Comparison of ENCODE assay signal across 8 cellular contexts in the genomic region with DNA sequence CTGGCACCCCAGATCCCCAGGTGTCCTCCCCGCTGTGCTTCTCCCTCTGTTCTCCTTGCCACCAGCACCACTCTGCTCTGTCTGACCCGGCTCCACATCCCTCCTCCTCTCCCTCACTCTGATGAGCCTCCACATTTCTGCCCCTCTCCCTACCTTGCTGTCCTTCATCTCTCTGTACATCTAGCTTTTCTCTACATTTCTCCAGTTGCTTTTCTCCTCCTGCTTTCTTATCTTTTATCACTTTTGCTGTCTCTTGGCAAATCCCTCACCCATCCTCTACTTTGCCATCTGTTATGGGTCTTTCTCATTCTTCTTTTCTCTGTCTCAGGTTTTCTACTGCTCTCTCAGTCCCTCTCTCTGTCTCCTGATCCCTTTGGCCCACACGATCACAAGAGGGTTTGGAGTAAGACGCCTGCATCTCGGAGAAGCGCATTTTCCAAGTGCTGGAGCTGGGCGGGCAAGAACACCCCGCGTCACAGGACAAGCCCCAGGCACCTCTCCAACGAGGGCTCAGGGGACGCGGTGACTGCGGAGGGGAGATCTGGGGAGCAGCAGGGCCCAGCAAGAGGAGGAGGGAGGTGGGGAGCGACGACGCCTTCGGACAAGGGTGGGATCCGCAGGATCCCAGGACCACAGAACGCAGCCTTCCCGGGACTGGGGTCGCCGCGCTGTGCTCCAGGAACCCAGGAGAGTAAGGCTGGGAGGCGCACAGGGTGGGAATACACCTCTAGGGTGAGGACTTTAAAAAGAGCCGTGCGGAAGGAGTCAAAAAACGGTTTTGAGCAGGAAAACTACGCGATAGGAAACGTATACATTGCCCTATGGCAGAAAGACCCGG. TPM values are rescaled to one million over a fixed set of nuclear protein-coding genes. Genes with fewer than 3 reads are reported as not detected.
A peak's percentile ranks its signal among the peaks of the same experiment; 100 is the strongest.
DNase-seq lines count a peak whose midpoint lies in the region; ATAC-seq lines count a peak whose summit lies in the region.
"Not testable (repeated sequence)": the region's sequence is repeated elsewhere in the genome, so short reads cannot be mapped to it uniquely, and the experiment has no call there.

No MANE protein-coding gene starts in this region.

- not testable (repeated sequence) for H3K9me3 Mint-ChIP-seq in CD8-positive, alpha-beta memory T cell

- ATAC-seq in GM21515 (IDR thresholded peaks at IDR 0.05; ENCODE audit: unreplicated experiment) = peak; percentile 30
- peak; percentile 3 for ATAC-seq in T-helper 17 cell
- peak; percentile 5 for ATAC-seq in stimulated activated naive CD8-positive, alpha-beta T cell treated with anti-CD3 and anti-CD28 coated beads, Interleukin-15, Interleukin-2, amounts not matched to agents 100 U/mL and 50 U/mL, for 24 hours

- H3K9me3 ChIP-seq in CD8-positive, alpha-beta memory T cell (ENCODE audit: low read length); HUES6 (ENCODE audit: control insufficient read depth, insufficient read depth, low read depth, low read length); T-helper 17 cell (ENCODE audit: control insufficient read depth, low read length, poor library complexity, severe bottlenecking); mucosa of stomach (ENCODE audit: control insufficient read depth, low read length): not testable (repeated sequence)

- peaks cover 26 to 40% (median 40%) of the 10 kb centered on the region in 3 donors for H3K4me1 Mint-ChIP-seq in CD8-positive, alpha-beta memory T cell
- H3K4me1 Mint-ChIP-seq in T-helper 17 cell = peaks cover 16% of the 10 kb centered on the region

- H3K27ac ChIP-seq in CD8-positive, alpha-beta memory T cell (ENCODE audit: low read depth, low read length) = peak overlapping the region; percentile 59
- H3K27ac ChIP-seq in HUES6 (ENCODE audit: low read depth, low read length) = not testable (repeated sequence)

- POLR2A ChIA-PET in CD8-positive, alpha-beta memory T cell (lab: Charles Lee) = not testable (repeated sequence)

- H3K9ac ChIP-seq in HUES6 (ENCODE audit: low read length) (peak overlapping the region; percentile 83), mucosa of stomach (ENCODE audit: low read length) (peak overlapping the region; percentile 86)

- H3K36me3 ChIP-seq in CD8-positive, alpha-beta memory T cell (ENCODE audit: insufficient read depth, low read length); mucosa of stomach (ENCODE audit: control insufficient read depth, insufficient read depth, low read length): not testable (repeated sequence)
- peaks cover 20% of the 10 kb centered on the region for H3K36me3 ChIP-seq in HUES6 (ENCODE audit: control insufficient read depth, insufficient read depth, low read length)

- H3K4me3 Mint-ChIP-seq in CD8-positive, alpha-beta memory T cell = peak overlapping the region; percentile 92 to 97 (median 94)
- peak overlapping the region; percentile 92 for H3K4me3 Mint-ChIP-seq in T-helper 17 cell

- H3K27me3 ChIP-seq in CD8-positive, alpha-beta memory T cell (ENCODE audit: insufficient read depth, low read length, poor library complexity, severe bottlenecking); HUES6 (ENCODE audit: control insufficient read depth, insufficient read depth, low read length); mucosa of stomach (ENCODE audit: control insufficient read depth, insufficient read depth, low read length): not testable (repeated sequence)

- not testable (repeated sequence) for H3K4me1 ChIP-seq in CD8-positive, alpha-beta memory T cell (ENCODE audit: insufficient read depth, low read length); HUES6 (ENCODE audit: control insufficient read depth, insufficient read depth, low read length); mucosa of stomach (ENCODE audit: control insufficient read depth, insufficient read depth, low read length)

- CTCF ChIA-PET in CD8-positive, alpha-beta memory T cell (lab: Charles Lee) = not testable (repeated sequence)

- peak in 1 of 5 donors; percentile 2 for DNase-seq in CD8-positive, alpha-beta memory T cell
- DNase-seq in T-helper 17 cell = not testable (repeated sequence)
- peak; percentile 51 for DNase-seq in astrocyte of the hippocampus (ENCODE audit: low read depth, low spot score)
- peak; percentile 4 for DNase-seq in germinal center (ENCODE audit: low spot score)
- DNase-seq in stimulated activated naive CD8-positive, alpha-beta T cell treated with anti-CD3 and anti-CD28 coated beads, Interleukin-15, Interleukin-2, amounts not matched to agents 100 U/mL and 50 U/mL, for 24 hours = peak; percentile 23

- peak overlapping the region; percentile 87 for H3K4me3 ChIP-seq in CD8-positive, alpha-beta memory T cell (ENCODE audit: low read length)
- H3K4me3 ChIP-seq in HUES6 (ENCODE audit: low read depth, low read length) (peak overlapping the region; percentile 94), mucosa of stomach (ENCODE audit: low read length) (peak overlapping the region; percentile 69)

- peaks cover 12 to 38% (median 25%) of the 10 kb centered on the region in 3 donors for H3K36me3 Mint-ChIP-seq in CD8-positive, alpha-beta memory T cell
- not testable (repeated sequence) for H3K36me3 Mint-ChIP-seq in T-helper 17 cell (ENCODE audit: low read depth)

- not testable (repeated sequence) for H3K27me3 Mint-ChIP-seq in CD8-positive, alpha-beta memory T cell; T-helper 17 cell

- peak overlapping the region; percentile 41 to 97 (median 94) for H3K27ac Mint-ChIP-seq in CD8-positive, alpha-beta memory T cell
- H3K27ac Mint-ChIP-seq in T-helper 17 cell = peak overlapping the region; percentile 91

RNA-seq across cellular contexts. Expression of gene ZNF468, which starts 0.7 kb away (rescaled TPM):
- 10 to 100 TPM; 14.7 to 15.8 TPM for total RNA-seq in CD8-positive, alpha-beta memory T cell
- polyA plus RNA-seq in CD8-positive, alpha-beta memory T cell = 26.5 TPM
- total RNA-seq in T-helper 17 cell = 10 to 100 TPM; 10.5 to 12.2 TPM

RNA-seq across cellular contexts. Expression of gene ZNF28, which starts 35.3 kb away (rescaled TPM):
- 10 to 100 TPM; 19.8 to 23.7 TPM for total RNA-seq in CD8-positive, alpha-beta memory T cell
- 22.0 TPM for polyA plus RNA-seq in CD8-positive, alpha-beta memory T cell
- 10 to 100 TPM; 10.2 to 11.6 TPM for total RNA-seq in T-helper 17 cell

RNA-seq across cellular contexts. Expression of gene ZNF320, which starts 40.7 kb away (rescaled TPM):
- total RNA-seq in CD8-positive, alpha-beta memory T cell = 1 to 10 TPM; 6.8 to 9.9 TPM
- 7.8 TPM for polyA plus RNA-seq in CD8-positive, alpha-beta memory T cell
- total RNA-seq in T-helper 17 cell = 1 to 10 TPM; 4.0 to 5.1 TPM
